1 cellular context compared by ENCODE assay signal in the genomic region with DNA sequence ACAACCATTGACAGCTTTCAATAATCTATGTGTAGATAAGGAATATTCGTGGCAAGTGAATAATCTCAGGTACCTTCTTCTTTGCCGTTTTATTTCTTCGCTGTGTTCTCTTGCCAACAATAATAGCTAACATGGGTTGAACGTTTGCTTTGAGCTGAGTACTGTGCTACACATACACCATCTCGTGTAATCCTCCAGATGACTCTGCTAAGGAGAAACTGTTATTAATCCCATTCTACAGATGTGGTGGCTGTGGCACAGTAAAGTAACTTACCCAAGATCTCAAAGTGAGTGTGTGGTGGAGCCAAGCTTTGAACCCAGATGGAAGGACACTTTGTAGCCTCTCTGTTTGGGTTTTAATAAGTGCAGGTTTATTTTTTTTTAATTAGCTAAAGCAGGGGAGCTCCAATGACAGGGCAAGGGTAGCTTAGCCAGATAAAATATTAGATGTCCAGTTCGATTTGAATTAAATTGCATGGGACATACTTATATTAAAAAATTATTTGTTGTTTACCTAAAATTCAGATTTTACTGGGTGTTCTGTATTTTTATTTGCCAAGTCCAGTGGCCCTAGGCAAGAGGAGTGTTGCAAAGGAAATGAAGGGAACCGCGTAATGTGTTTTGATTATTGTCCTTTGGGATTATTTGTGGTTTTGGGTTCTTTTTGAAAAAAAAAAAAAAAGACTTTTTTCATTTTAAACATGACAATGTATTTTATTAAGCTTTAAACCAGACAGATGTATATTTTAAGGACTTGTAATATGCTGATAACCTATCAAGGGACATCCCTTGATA.
TF ChIP-seq lines count a peak whose summit lies in the region.

No MANE protein-coding gene starts in this region.

TF ChIP-seq in liver, 16 proteins besides CTCF, POLR2A, EP300 and RAD21 (continued from another document):
- TF ChIP-seq ZBTB33 (IDR thresholded peaks at IDR 0.05) (no peak), FOXA1 (IDR thresholded peaks at IDR 0.05) (no peak), HNF4A (conservative IDR thresholded peaks at IDR 0.05) (no peak), SP1 (IDR thresholded peaks at IDR 0.05) (no peak), FOXA2 (IDR thresholded peaks at IDR 0.05) (no peak), JUND (IDR thresholded peaks at IDR 0.05) (no peak)
- TF ChIP-seq, protein P1, sequence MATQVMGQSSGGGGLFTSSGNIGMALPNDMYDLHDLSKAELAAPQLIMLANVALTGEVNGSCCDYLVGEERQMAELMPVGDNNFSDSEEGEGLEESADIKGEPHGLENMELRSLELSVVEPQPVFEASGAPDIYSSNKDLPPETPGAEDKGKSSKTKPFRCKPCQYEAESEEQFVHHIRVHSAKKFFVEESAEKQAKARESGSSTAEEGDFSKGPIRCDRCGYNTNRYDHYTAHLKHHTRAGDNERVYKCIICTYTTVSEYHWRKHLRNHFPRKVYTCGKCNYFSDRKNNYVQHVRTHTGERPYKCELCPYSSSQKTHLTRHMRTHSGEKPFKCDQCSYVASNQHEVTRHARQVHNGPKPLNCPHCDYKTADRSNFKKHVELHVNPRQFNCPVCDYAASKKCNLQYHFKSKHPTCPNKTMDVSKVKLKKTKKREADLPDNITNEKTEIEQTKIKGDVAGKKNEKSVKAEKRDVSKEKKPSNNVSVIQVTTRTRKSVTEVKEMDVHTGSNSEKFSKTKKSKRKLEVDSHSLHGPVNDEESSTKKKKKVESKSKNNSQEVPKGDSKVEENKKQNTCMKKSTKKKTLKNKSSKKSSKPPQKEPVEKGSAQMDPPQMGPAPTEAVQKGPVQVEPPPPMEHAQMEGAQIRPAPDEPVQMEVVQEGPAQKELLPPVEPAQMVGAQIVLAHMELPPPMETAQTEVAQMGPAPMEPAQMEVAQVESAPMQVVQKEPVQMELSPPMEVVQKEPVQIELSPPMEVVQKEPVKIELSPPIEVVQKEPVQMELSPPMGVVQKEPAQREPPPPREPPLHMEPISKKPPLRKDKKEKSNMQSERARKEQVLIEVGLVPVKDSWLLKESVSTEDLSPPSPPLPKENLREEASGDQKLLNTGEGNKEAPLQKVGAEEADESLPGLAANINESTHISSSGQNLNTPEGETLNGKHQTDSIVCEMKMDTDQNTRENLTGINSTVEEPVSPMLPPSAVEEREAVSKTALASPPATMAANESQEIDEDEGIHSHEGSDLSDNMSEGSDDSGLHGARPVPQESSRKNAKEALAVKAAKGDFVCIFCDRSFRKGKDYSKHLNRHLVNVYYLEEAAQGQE (IDR thresholded peaks at IDR 0.05) = no peak
TF ChIP-seq in liver: peak in this region for 0.
